Comparison of ENCODE assay signal across 11 cellular contexts in genomic region chr22:39593061-39593930, GRCh38. TPM values are rescaled to one million over a fixed set of nuclear protein-coding genes. Genes with fewer than 3 reads are reported as not detected.
DNase-seq lines count a peak whose midpoint lies in the region; ATAC-seq and TF ChIP-seq lines count a peak whose summit lies in the region.
"Had no signal": no experiment of that assay in that cellular context is flagged by ENCODE, and none has a peak within 500 bp of the region (broad histone marks: within the 10 kb centered on the region; RNA-seq: fewer than 3 reads in every experiment).

No MANE protein-coding gene starts in this region.

- BruUV-seq in PC-9 (replicated peaks; lab: Mats Ljungman, UMichigan): no TSS peak

- TF ChIP-seq CTCF in PC-9 (conservative IDR thresholded peaks at IDR 0.05) (no peak), endothelial cell (IDR thresholded peaks at IDR 0.05; ENCODE audit: unreplicated experiment) (no peak)

- H4K20me1 ChIP-seq in PC-9 (ENCODE audit: insufficient read depth): no peaks in the 10 kb centered on the region; the same call in 1 of the 2 replicates

- H3K4me3 Mint-ChIP-seq in endothelial cell (ENCODE audit: unreplicated experiment): no peak overlapping the region
- H3K4me3 Mint-ChIP-seq in stimulated activated effector memory CD8-positive, alpha-beta T cell treated with anti-CD3 and anti-CD28 coated beads, Interleukin-12 subunit alpha, Interleukin-12 subunit beta, amount 100 ng/mL, for 72 hours: no peak overlapping the region

- peaks cover 30% of the 10 kb centered on the region for H3K4me1 ChIP-seq in PC-9 (replicated peaks; ENCODE audit: insufficient read depth)

- POLR2A ChIA-PET in PC-9 (lab: Charles Lee; ENCODE audit: unreplicated experiment): interaction anchor here (0.7 kb wide), 1 partner anchor 42 kb away, joined by 4 read pairs; no protein-coding TSS in a partner anchor

- peaks cover 3% of the 10 kb centered on the region for H3K4me1 Mint-ChIP-seq in endothelial cell (ENCODE audit: unreplicated experiment)
- H3K4me1 Mint-ChIP-seq in stimulated activated effector memory CD8-positive, alpha-beta T cell treated with anti-CD3 and anti-CD28 coated beads, Interleukin-12 subunit alpha, Interleukin-12 subunit beta, amount 100 ng/mL, for 72 hours: peaks cover 15% of the 10 kb centered on the region

- H3F3A ChIP-seq in PC-9 (ENCODE audit: insufficient read depth, low read depth): peaks cover 35% of the 10 kb centered on the region; the same call in 1 of the 2 replicates

- H3K9me3 ChIP-seq in PC-9 (ENCODE audit: insufficient read depth, low read depth): no peaks in the 10 kb centered on the region
- H3K9me3 ChIP-seq: transverse colon had no signal

- no peaks in the 10 kb centered on the region for H3K79me2 ChIP-seq in PC-9 (ENCODE audit: low read depth)

- H3K36me3 ChIP-seq in PC-9 (ENCODE audit: low read depth): no peaks in the 10 kb centered on the region
- H3K36me3 ChIP-seq: transverse colon had no signal

- no peak overlapping the region; the same call in 1 of the 2 replicates for H3K4me3 ChIP-seq in PC-9
- H3K4me3 ChIP-seq: transverse colon had no signal

- peaks cover 12% of the 10 kb centered on the region for H3K27me3 Mint-ChIP-seq in endothelial cell (ENCODE audit: unreplicated experiment)

- peak overlapping the region; percentile 19 for H3K27ac Mint-ChIP-seq in endothelial cell (ENCODE audit: unreplicated experiment)
- H3K27ac Mint-ChIP-seq in stimulated activated effector memory CD8-positive, alpha-beta T cell treated with anti-CD3 and anti-CD28 coated beads, Interleukin-12 subunit alpha, Interleukin-12 subunit beta, amount 100 ng/mL, for 72 hours: peak overlapping the region; percentile 5

- no peaks in the 10 kb centered on the region for H3K9me2 ChIP-seq in PC-9 (ENCODE audit: insufficient read depth)

- peak overlapping the region; percentile 60 for H3K27ac ChIP-seq in PC-9
- H3K27ac ChIP-seq: transverse colon had no signal

- H2AFZ ChIP-seq in PC-9: no peak overlapping the region

- H3K9me3 Mint-ChIP-seq in endothelial cell (ENCODE audit: unreplicated experiment): no peaks in the 10 kb centered on the region
- H3K9me3 Mint-ChIP-seq in stimulated activated effector memory CD8-positive, alpha-beta T cell treated with anti-CD3 and anti-CD28 coated beads, Interleukin-12 subunit alpha, Interleukin-12 subunit beta, amount 100 ng/mL, for 72 hours: no peaks in the 10 kb centered on the region

- no peaks in the 10 kb centered on the region for H3K27me3 ChIP-seq in PC-9 (ENCODE audit: insufficient read depth, low read depth)

- no peaks in the 10 kb centered on the region for H3K36me3 Mint-ChIP-seq in endothelial cell (ENCODE audit: low read depth, unreplicated experiment)
- no peaks in the 10 kb centered on the region for H3K36me3 Mint-ChIP-seq in stimulated activated effector memory CD8-positive, alpha-beta T cell treated with anti-CD3 and anti-CD28 coated beads, Interleukin-12 subunit alpha, Interleukin-12 subunit beta, amount 100 ng/mL, for 72 hours

- CTCF ChIA-PET in PC-9 (lab: Charles Lee): interaction anchor here (0.7 kb wide), 2 partner anchors 42 to 431 kb away, joined by 3 read pairs; no protein-coding TSS in a partner anchor

- intact Hi-C loops in PC-9 (cut with micrococcal nuclease; ENCODE audit: unreplicated experiment): loop anchor here (2.0 to 5.0 kb wide), 2 partner anchors 18 to 69 kb away; no protein-coding TSS in a partner anchor

- H3K4me2 ChIP-seq in PC-9: peak overlapping the region; percentile 74

- no peak for ATAC-seq in stimulated activated effector memory CD8-positive, alpha-beta T cell treated with anti-CD3 and anti-CD28 coated beads, Interleukin-12 subunit alpha, Interleukin-12 subunit beta, amount 100 ng/mL, for 72 hours
- ATAC-seq in left lobe of liver (no peak), HG02973 (IDR thresholded peaks at IDR 0.05; ENCODE audit: unreplicated experiment) (no peak)

- DNase-seq in DMS153 (lab: John Stamatoyannopoulos, UW) (peak; percentile 33), DMS153 treated with DMSO at 0.1 percent for 48 hours (lab: John Stamatoyannopoulos, UW; ENCODE audit: unreplicated experiment) (no peak), PC-9 (no peak), endothelial cell (ENCODE audit: low spot score) (no peak), left lobe of liver (ENCODE audit: low spot score) (no peak), DMS114 treated with DMSO at 0.1 percent for 48 hours (lab: John Stamatoyannopoulos, UW; ENCODE audit: unreplicated experiment) (no peak)
- no peak for DNase-seq in stimulated activated effector memory CD8-positive, alpha-beta T cell treated with anti-CD3 and anti-CD28 coated beads, Interleukin-12 subunit alpha, Interleukin-12 subunit beta, amount 100 ng/mL, for 72 hours (ENCODE audit: low spot score in 2 of 2)
- DNase-seq: DND-41, Kasumi-1, transverse colon had no signal

RNA-seq across cellular contexts. Expression of gene CACNA1I, which starts 22.7 kb away (rescaled TPM):
- total RNA-seq in PC-9 (2021) (2.5 and 2.8 TPM in 2 replicates), endothelial cell (ENCODE audit: unreplicated experiment) (0.10 TPM), left lobe of liver (0.05 TPM)
